Comparison of ENCODE assay signal across 19 cellular contexts in the genomic region with DNA sequence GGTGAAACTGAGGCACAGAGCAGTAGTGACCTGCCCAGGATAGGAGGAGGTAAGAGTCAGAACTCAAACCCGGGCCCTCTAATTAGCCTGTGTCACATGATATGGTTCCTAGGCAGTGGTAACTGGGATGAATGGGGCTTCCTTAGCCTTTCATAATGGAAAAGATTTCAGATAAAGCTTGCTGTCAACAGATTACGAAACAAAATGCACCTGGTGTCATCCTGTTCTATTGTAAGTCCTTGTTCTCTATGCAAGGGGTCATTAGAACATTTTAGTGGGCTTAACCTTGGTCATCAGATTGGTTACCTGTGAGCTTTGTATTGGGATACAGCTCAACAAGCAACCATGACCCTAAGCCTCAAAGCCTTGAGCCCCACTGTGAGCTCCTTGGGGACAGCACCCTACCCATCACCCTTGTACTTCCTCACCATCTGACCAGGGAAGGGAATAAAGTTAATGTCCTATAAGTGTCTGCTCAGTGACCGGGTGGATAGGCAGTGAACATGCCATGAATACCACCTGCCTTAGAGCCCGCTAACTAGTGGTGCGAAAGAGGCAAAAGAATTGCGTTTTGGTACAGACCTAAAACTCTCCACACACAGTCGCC.
DNase-seq lines count a peak whose midpoint lies in the region; ATAC-seq, FAIRE-seq and TF ChIP-seq lines count a peak whose summit lies in the region.
"Had no signal": no experiment of that assay in that cellular context is flagged by ENCODE, and none has a peak within 500 bp of the region (broad histone marks: within the 10 kb centered on the region; RNA-seq: fewer than 3 reads in every experiment).

No MANE protein-coding gene starts in this region.

- in situ Hi-C loops in gastrocnemius medialis (cut with MboI; ENCODE audit: low sequenced_read_pairs in 4 of 4) = no loop called here

- no peak overlapping the region for H3K4me3 Mint-ChIP-seq in MCF 10A (ENCODE audit: unreplicated experiment)
- H3K4me3 Mint-ChIP-seq: natural killer cell; stimulated activated naive CD8-positive, alpha-beta T cell treated with anti-CD3 and anti-CD28 coated beads, Interleukin-15, amount 100 ng/mL, for 72 hours had no signal

- H3K27me3 ChIP-seq in breast epithelium = no peaks in the 10 kb centered on the region
- peaks cover 6% of the 10 kb centered on the region for H3K27me3 ChIP-seq in keratinocyte (ENCODE audit: control insufficient read depth, extremely low read depth, insufficient read depth, low read length)
- no peaks in the 10 kb centered on the region for H3K27me3 ChIP-seq in gastrocnemius medialis
- no peaks in the 10 kb centered on the region for H3K27me3 ChIP-seq in uterus

- no peaks in the 10 kb centered on the region for H3K4me1 Mint-ChIP-seq in MCF 10A (ENCODE audit: insufficient read depth, unreplicated experiment)

- H3K4me1 ChIP-seq in breast epithelium (peaks cover 0 to 6% of the 10 kb centered on the region in 2 donors), keratinocyte (ENCODE audit: control insufficient read depth, extremely low read depth, insufficient read depth, low read length) (peaks cover 6% of the 10 kb centered on the region), gastrocnemius medialis (peaks cover 8 to 20% of the 10 kb centered on the region in 2 donors), uterus (peaks cover 5 to 31% of the 10 kb centered on the region in 2 donors)

- BruUV-seq in MCF 10A (replicated peaks; lab: Mats Ljungman, UMichigan) = no TSS peak

- dilution Hi-C loops in keratinocyte (cut with MboI; ENCODE audit: extremely low pct_ligation_motif_present, low sequenced_read_pairs) = loop anchor here (25.0 kb wide), 1 partner anchor 442 kb away; no protein-coding TSS in a partner anchor

- peak overlapping the region; percentile 79 for H3K27ac ChIP-seq in breast epithelium
- no peak overlapping the region for H3K27ac ChIP-seq in keratinocyte (ENCODE audit: control insufficient read depth, insufficient read depth, low read length)
- H3K27ac ChIP-seq in gastrocnemius medialis = peak overlapping the region; percentile 45 to 68 (median 61)
- H3K27ac ChIP-seq in uterus = peak overlapping the region; percentile 61 to 82

- H3K27me3 Mint-ChIP-seq in MCF 10A (ENCODE audit: insufficient read depth, unreplicated experiment) = peaks cover under 1% of the 10 kb centered on the region

- no peak for FAIRE-seq in keratinocyte (lab: Jason Lieb, UNC)
- FAIRE-seq: A204.1 had no signal

- peak overlapping the region; percentile 70 for H2AFZ ChIP-seq in keratinocyte (ENCODE audit: control insufficient read depth, low read length)

- H3K9me3 Mint-ChIP-seq in MCF 10A (ENCODE audit: unreplicated experiment) = no peaks in the 10 kb centered on the region
- H3K9me3 Mint-ChIP-seq: stimulated activated naive CD8-positive, alpha-beta T cell treated with anti-CD3 and anti-CD28 coated beads, Interleukin-15, amount 100 ng/mL, for 72 hours had no signal

- no peak for DNase-seq in breast epithelium (ENCODE audit: low spot score in 2 of 2)
- no peak for DNase-seq in MCF 10A (ENCODE audit: unreplicated experiment)
- no peak for DNase-seq in keratinocyte (ENCODE audit: low read depth, low spot score)
- no peak for DNase-seq in gastrocnemius medialis
- DNase-seq in uterus = no peak
- DNase-seq in NCI-H446 treated with DMSO at 0.1 percent for 48 hours (lab: John Stamatoyannopoulos, UW) = no peak
- no peak for DNase-seq in epidermal melanocyte (ENCODE audit: insufficient read length, low spot score)
- no peak for DNase-seq in NCI-H1436 (lab: John Stamatoyannopoulos, UW)
- DNase-seq: activated CD8-positive, alpha-beta memory T cell treated with anti-CD3 and anti-CD28 coated beads, Interleukin-2, amount 50 U/mL, for 4 hours; activated gamma-delta T cell; amniotic stem cell; DMS153; foreskin melanocyte; mammary epithelial cell; natural killer cell; NCI-H2081 treated with DMSO at 0.1 percent for 48 hours; NCI-H526 treated with DMSO at 0.1 percent for 48 hours; stimulated activated naive CD8-positive, alpha-beta T cell treated with anti-CD3 and anti-CD28 coated beads, Interleukin-15, amount 100 ng/mL, for 72 hours had no signal

- H4K20me1 ChIP-seq in keratinocyte (ENCODE audit: control insufficient read depth, extremely low read depth, insufficient read depth, low read length) = no peaks in the 10 kb centered on the region

- TF ChIP-seq CTCF in breast epithelium (IDR thresholded peaks at IDR 0.05) (no peak), MCF 10A (IDR thresholded peaks at IDR 0.05; ENCODE audit: unreplicated experiment) (no peak), keratinocyte (optimal IDR thresholded peaks at IDR 0.05 in 1 of 3, IDR thresholded peaks at IDR 0.05 in 1 of 3, conservative IDR thresholded peaks at IDR 0.05 in 1 of 3; ENCODE audit: extremely low read depth in 1 of 3, insufficient read depth in 2 of 3, low read length in 3 of 3) (no peak), gastrocnemius medialis (IDR thresholded peaks at IDR 0.05 in 4 of 5, conservative IDR thresholded peaks at IDR 0.05 in 1 of 5) (no peak), uterus (IDR thresholded peaks at IDR 0.05) (no peak)

- TF ChIP-seq POLR2A in breast epithelium (IDR thresholded peaks at IDR 0.05) (no peak), gastrocnemius medialis (IDR thresholded peaks at IDR 0.05) (no peak), uterus (IDR thresholded peaks at IDR 0.05) (no peak)

- POLR2A ChIA-PET in MCF 10A (lab: Yijun Ruan, JAX) = interaction anchor here (0.6 to 1.6 kb wide), 4 partner anchors 9 to 18 kb away, joined by 3 to 6 read pairs (median 3); no protein-coding TSS in a partner anchor

- CTCF ChIA-PET in MCF 10A (lab: Yijun Ruan, JAX) = interaction anchor here (0.6 to 2.4 kb wide), 4 partner anchors 14 to 658 kb away, joined by 3 to 11 read pairs (median 4); no protein-coding TSS in a partner anchor

- H3K4me3 ChIP-seq in breast epithelium (peak overlapping the region in 1 of 3 donors; percentile 39), keratinocyte (ENCODE audit: control insufficient read depth in 2 of 3, extremely low read depth in 1 of 3, insufficient read depth in 2 of 3, low read depth in 1 of 3, low read length in 3 of 3) (no peak overlapping the region), gastrocnemius medialis (no peak overlapping the region), uterus (no peak overlapping the region)

- intact Hi-C loops in breast epithelium (cut with DNase I; ENCODE audit: low total_unique reads) (no loop called here), MCF 10A (cut with micrococcal nuclease) (no loop called here), gastrocnemius medialis (cut with DNase I; ENCODE audit: low total_unique reads) (no loop called here), uterus (cut with DNase I; ENCODE audit: low total_unique reads) (no loop called here)

- H3K9me3 ChIP-seq in breast epithelium = peaks cover 8 to 10% of the 10 kb centered on the region in 2 donors
- no peaks in the 10 kb centered on the region for H3K9me3 ChIP-seq in keratinocyte (ENCODE audit: control insufficient read depth, low read depth, low read length)
- no peaks in the 10 kb centered on the region for H3K9me3 ChIP-seq in gastrocnemius medialis
- H3K9me3 ChIP-seq in uterus = peaks cover 0 to 7% of the 10 kb centered on the region in 2 donors

- ATAC-seq in gastrocnemius medialis = no peak
- ATAC-seq: natural killer cell; stimulated activated naive CD8-positive, alpha-beta T cell treated with anti-CD3 and anti-CD28 coated beads, Interleukin-15, amount 100 ng/mL, for 72 hours had no signal

- H3K36me3 ChIP-seq in breast epithelium (no peaks in the 10 kb centered on the region), keratinocyte (ENCODE audit: control insufficient read depth in 2 of 2, extremely low read depth in 1 of 2, insufficient read depth in 2 of 2, low read length in 2 of 2) (no peaks in the 10 kb centered on the region), gastrocnemius medialis (no peaks in the 10 kb centered on the region), uterus (no peaks in the 10 kb centered on the region)

- H3K36me3 Mint-ChIP-seq in MCF 10A (ENCODE audit: insufficient read depth, unreplicated experiment) = no peaks in the 10 kb centered on the region
- H3K36me3 Mint-ChIP-seq: natural killer cell had no signal

- no peaks in the 10 kb centered on the region for H3K79me2 ChIP-seq in keratinocyte (ENCODE audit: control insufficient read depth, insufficient read depth, low read length)

- no peak overlapping the region for H3K27ac Mint-ChIP-seq in MCF 10A (ENCODE audit: low read depth, unreplicated experiment)

- H3K4me2 ChIP-seq in keratinocyte (ENCODE audit: control insufficient read depth, extremely low read depth, insufficient read depth, low read depth, low read length) = peak overlapping the region; percentile 33

- no peak overlapping the region for H3K9ac ChIP-seq in keratinocyte (ENCODE audit: control insufficient read depth, extremely low read depth, insufficient read depth, low read length)

- no peaks in the 10 kb centered on the region for H3K9me1 ChIP-seq in keratinocyte (ENCODE audit: control insufficient read depth, extremely low read depth, insufficient read depth, low read length)
